9 cellular contexts compared by ENCODE assay signal in genomic region chr22:23404689-23405365, GRCh38.
DNase-seq lines count a peak whose midpoint lies in the region; ATAC-seq, FAIRE-seq and TF ChIP-seq lines count a peak whose summit lies in the region.
"Had no signal": no experiment of that assay in that cellular context is flagged by ENCODE, and none has a peak within 500 bp of the region (broad histone marks: within the 10 kb centered on the region; RNA-seq: fewer than 3 reads in every experiment).

No MANE protein-coding gene starts in this region.

- no peak for FAIRE-seq in GM12892 (lab: Jason Lieb, UNC)
- FAIRE-seq: pancreas had no signal

- H3K4me1 ChIP-seq in GM23248 (ENCODE audit: insufficient read depth), result no peaks in the 10 kb centered on the region
- peaks cover 0 to 8% (median 0%) of the 10 kb centered on the region in 4 donors for H3K4me1 ChIP-seq in Peyer's patch
- H3K4me1 ChIP-seq in trophoblast cell (ENCODE audit: control insufficient read depth in 1 of 2, insufficient read depth in 2 of 2, low read length in 2 of 2), result peaks cover 18 to 27% of the 10 kb centered on the region in 2 experiments
- H3K4me1 ChIP-seq in CD8-positive, alpha-beta T cell (ENCODE audit: insufficient read depth, low read length), result no peaks in the 10 kb centered on the region
- H3K4me1 ChIP-seq: pancreas had no signal

- no peaks in the 10 kb centered on the region for H3K27me3 Mint-ChIP-seq in CD8-positive, alpha-beta T cell (ENCODE audit: low read depth)

- no peak overlapping the region for H2BK120ac ChIP-seq in trophoblast cell (ENCODE audit: insufficient read depth, low read length, poor library complexity)

- no peak overlapping the region for H2BK12ac ChIP-seq in trophoblast cell (ENCODE audit: low read length)

- H3F3A ChIP-seq in GM23248 (ENCODE audit: insufficient read depth), result no peaks in the 10 kb centered on the region

- no peak overlapping the region for H3K4me3 ChIP-seq in GM23248
- H3K4me3 ChIP-seq in Peyer's patch, result no peak overlapping the region
- H3K4me3 ChIP-seq in fibroblast of mammary gland (ENCODE audit: control insufficient read depth, low read depth, low read length), result no peak overlapping the region
- no peak overlapping the region for H3K4me3 ChIP-seq in trophoblast cell (ENCODE audit: low read depth, low read length)
- no peak overlapping the region for H3K4me3 ChIP-seq in CD8-positive, alpha-beta T cell (ENCODE audit: low read depth, low read length)
- H3K4me3 ChIP-seq: pancreas had no signal

- no peak overlapping the region for H2BK5ac ChIP-seq in trophoblast cell (ENCODE audit: low read depth, low read length, poor library complexity)

- no peak overlapping the region for H3K4ac ChIP-seq in trophoblast cell (ENCODE audit: low read depth, low read length)

- H3K36me3 ChIP-seq in GM23248 (ENCODE audit: low read depth) (no peaks in the 10 kb centered on the region), Peyer's patch (no peaks in the 10 kb centered on the region), trophoblast cell (ENCODE audit: control insufficient read depth in 1 of 2, insufficient read depth in 2 of 2, low read length in 2 of 2) (peaks cover 5% of the 10 kb centered on the region in 2 experiments)
- H3K36me3 ChIP-seq in CD8-positive, alpha-beta T cell (ENCODE audit: insufficient read depth, low read length), result no peaks in the 10 kb centered on the region
- H3K36me3 ChIP-seq: pancreas had no signal

- H3K79me2 ChIP-seq in GM23248 (ENCODE audit: insufficient read depth) (no peaks in the 10 kb centered on the region), trophoblast cell (ENCODE audit: control insufficient read depth, insufficient read depth, low read length, poor library complexity) (peaks cover 9% of the 10 kb centered on the region)

- POLR2A ChIA-PET in CD8-positive, alpha-beta T cell (lab: Charles Lee), result no interaction called here

- DNase-seq in GM23248 (peak; percentile 31), Peyer's patch (peak in 2 of 3 donors; percentile 46 to 63), fibroblast of mammary gland (ENCODE audit: low read depth) (peak; percentile 13), trophoblast cell (peak; percentile 47 to 74), GM12892 (ENCODE audit: insufficient read length) (no peak)
- DNase-seq in CD8-positive, alpha-beta T cell, result no peak
- DNase-seq: activated T-cell treated with anti-CD3 and anti-CD28 coated beads, Interleukin-2, amount 50 U/mL, for 1 hour had no signal

- no peak overlapping the region for H4K8ac ChIP-seq in trophoblast cell (ENCODE audit: low read depth, low read length)

- H3K9ac ChIP-seq in GM23248, result no peak overlapping the region
- H3K9ac ChIP-seq in trophoblast cell (ENCODE audit: low read length), result no peak overlapping the region

- H3K27me3 ChIP-seq in GM23248 (replicated peaks; ENCODE audit: insufficient read depth), result peaks cover 11% of the 10 kb centered on the region
- H3K27me3 ChIP-seq in Peyer's patch, result no peaks in the 10 kb centered on the region
- H3K27me3 ChIP-seq in trophoblast cell (ENCODE audit: insufficient read depth, low read length), result no peaks in the 10 kb centered on the region
- no peaks in the 10 kb centered on the region for H3K27me3 ChIP-seq in CD8-positive, alpha-beta T cell (ENCODE audit: insufficient read depth, low read length)
- H3K27me3 ChIP-seq: pancreas had no signal

- H2AK5ac ChIP-seq in trophoblast cell (ENCODE audit: low read length), result no peak overlapping the region

- WGBS in GM23248 (ENCODE audit: low coverage in 1 of 2, low lambda C conversion rate in 2 of 2, missing lambda C conversion rate in 2 of 2), 2 experiments, result 35 to 44% methylated on average over 10 to 11 of the region's 11 CpGs
- no CpG with 5 or more reads among the region's 11 CpGs for WGBS in trophoblast cell (ENCODE audit: extremely low coverage, insufficient coverage, insufficient read length)

- intact Hi-C loops in CD8-positive, alpha-beta T cell (cut with DNase I, micrococcal nuclease), result loop anchor here in 1 of 2 experiments (10.0 kb wide), 1 partner anchor 130 kb away; no protein-coding TSS in a partner anchor

- TF ChIP-seq CTCF in Peyer's patch (IDR thresholded peaks at IDR 0.05) (no peak), fibroblast of mammary gland (conservative IDR thresholded peaks at IDR 0.05; ENCODE audit: control insufficient read depth, insufficient read depth, low read depth, low read length) (no peak)
- no peak for TF ChIP-seq CTCF in CD8-positive, alpha-beta T cell (IDR thresholded peaks at IDR 0.05)

- in situ Hi-C loops in GM23248 (cut with MboI), result no loop called here

- H3K23ac ChIP-seq in trophoblast cell (ENCODE audit: low read length), result no peak overlapping the region

- CTCF ChIA-PET in CD8-positive, alpha-beta T cell (lab: Charles Lee), result no interaction called here

- H2AFZ ChIP-seq in GM23248 (no peak overlapping the region), trophoblast cell (ENCODE audit: insufficient read depth, low read length, poor library complexity) (no peak overlapping the region)

- H3K4me2 ChIP-seq in GM23248 (ENCODE audit: unreplicated experiment) (no peak overlapping the region), trophoblast cell (ENCODE audit: low read length) (no peak overlapping the region)

- H4K20me1 ChIP-seq in GM23248 (ENCODE audit: insufficient read depth), result no peaks in the 10 kb centered on the region

- no peak overlapping the region for H3K4me3 Mint-ChIP-seq in CD8-positive, alpha-beta T cell

- no peak overlapping the region for H3K18ac ChIP-seq in trophoblast cell (ENCODE audit: low read length)

- H3K36me3 Mint-ChIP-seq in CD8-positive, alpha-beta T cell, result no peaks in the 10 kb centered on the region

- no peak overlapping the region for H3K27ac Mint-ChIP-seq in CD8-positive, alpha-beta T cell

- TF ChIP-seq POLR2A in Peyer's patch (IDR thresholded peaks at IDR 0.05) (no peak), GM12892 (IDR thresholded peaks at IDR 0.05; ENCODE audit: low read depth, low read length) (no peak)

- no peaks in the 10 kb centered on the region for H3K9me3 Mint-ChIP-seq in CD8-positive, alpha-beta T cell

- ATAC-seq in GM19395 (IDR thresholded peaks at IDR 0.05; ENCODE audit: unreplicated experiment), result no peak
- no peak for ATAC-seq in CD8-positive, alpha-beta T cell

- H3K27ac ChIP-seq in GM23248, result no peak overlapping the region
- H3K27ac ChIP-seq in Peyer's patch, result no peak overlapping the region
- H3K27ac ChIP-seq in trophoblast cell (ENCODE audit: low read depth, low read length), result no peak overlapping the region
- H3K27ac ChIP-seq in CD8-positive, alpha-beta T cell (ENCODE audit: low read depth, low read length), result no peak overlapping the region
- H3K27ac ChIP-seq: pancreas had no signal

- H3K9me3 ChIP-seq in GM23248 (ENCODE audit: low read depth), result no peaks in the 10 kb centered on the region
- no peaks in the 10 kb centered on the region for H3K9me3 ChIP-seq in Peyer's patch
- H3K9me3 ChIP-seq in trophoblast cell (ENCODE audit: insufficient read depth, low read depth, low read length), result peaks cover 6% of the 10 kb centered on the region
- no peaks in the 10 kb centered on the region for H3K9me3 ChIP-seq in CD8-positive, alpha-beta T cell (ENCODE audit: low read length)
- H3K9me3 ChIP-seq: pancreas had no signal

- no peak overlapping the region for H4K91ac ChIP-seq in trophoblast cell (ENCODE audit: low read depth, low read length)

- H3K4me1 Mint-ChIP-seq in CD8-positive, alpha-beta T cell (ENCODE audit: low read depth), result no peaks in the 10 kb centered on the region

- H3K14ac ChIP-seq in trophoblast cell (ENCODE audit: low read length), result no peak overlapping the region

- no peaks in the 10 kb centered on the region for H3K9me2 ChIP-seq in GM23248 (ENCODE audit: insufficient read depth)

- peaks cover 22% of the 10 kb centered on the region for H3K79me1 ChIP-seq in trophoblast cell (ENCODE audit: low read length)

- no peak overlapping the region for H4K12ac ChIP-seq in trophoblast cell (ENCODE audit: low read depth, low read length)

Comparison
In these comparisons a context has a peak if more than half of its experiments do, and no peak if none do; other contexts are left out.
1. DNase-seq: peak in GM23248 (single experiment), Peyer's patch (2 of 3), fibroblast of mammary gland (single experiment) and trophoblast cell (2 of 2); none in GM12892 (single experiment) and CD8-positive, alpha-beta T cell (0 of 7).